ENCODE assay signal across 14 cellular contexts in the genomic region with DNA sequence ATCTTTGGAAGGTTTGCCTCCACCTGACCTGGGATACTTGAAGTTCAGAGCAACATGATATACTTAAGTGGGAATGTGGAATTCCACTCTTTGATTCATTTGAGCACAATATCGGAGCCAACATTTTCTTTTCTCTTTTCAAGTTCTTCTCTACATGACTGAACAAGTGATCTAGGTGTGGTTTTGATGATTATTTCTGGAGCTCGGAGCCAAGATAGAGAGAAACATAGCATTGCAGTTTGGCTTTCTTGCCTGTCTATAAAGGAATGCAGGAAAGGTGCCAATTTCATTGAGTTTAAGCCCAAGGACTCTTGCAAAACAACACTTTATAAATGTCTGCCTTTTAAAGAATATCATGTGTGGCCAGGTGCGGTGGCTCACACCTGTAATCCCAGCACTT.
DNase-seq lines count a peak whose midpoint lies in the region; ATAC-seq, FAIRE-seq and TF ChIP-seq lines count a peak whose summit lies in the region.
"Had no signal": no experiment of that assay in that cellular context is flagged by ENCODE, and none has a peak within 500 bp of the region (broad histone marks: within the 10 kb centered on the region; RNA-seq: fewer than 3 reads in every experiment).

No MANE protein-coding gene starts in this region.

- H3K4me1 ChIP-seq in astrocyte (ENCODE audit: insufficient read depth, low read length), result no peaks in the 10 kb centered on the region
- H3K4me1 ChIP-seq in keratinocyte (ENCODE audit: control insufficient read depth, extremely low read depth, insufficient read depth, low read length), result peaks cover 18% of the 10 kb centered on the region
- no peaks in the 10 kb centered on the region for H3K4me1 ChIP-seq in mesendoderm (ENCODE audit: control insufficient read depth, low read depth, low read length)
- no peaks in the 10 kb centered on the region for H3K4me1 ChIP-seq in tibial artery

- no CpG with 5 or more reads among the region's 3 CpGs for whole genome bisulfite sequencing in mesendoderm (ENCODE audit: extremely low coverage, insufficient coverage, low lambda C conversion rate)

- H2BK15ac ChIP-seq in mesendoderm (replicated peaks; ENCODE audit: low read depth), result no peak overlapping the region

- H3K27me3 Mint-ChIP-seq in astrocyte (ENCODE audit: low read depth, unreplicated experiment), result no peaks in the 10 kb centered on the region
- peaks cover 0 to 3% of the 10 kb centered on the region in 2 donors for H3K27me3 Mint-ChIP-seq in natural killer cell treated with Interleukin-12 subunit alpha and Interleukin-12 subunit beta and Interleukin-15 and Interleukin-18, amount 100 ng/mL, for 72 hours

- H4K8ac ChIP-seq in mesendoderm (ENCODE audit: low read depth, low read length), result no peak overlapping the region

- H2AFZ ChIP-seq in astrocyte (ENCODE audit: low read depth, low read length), result no peak overlapping the region
- peak overlapping the region; percentile 30 for H2AFZ ChIP-seq in keratinocyte (ENCODE audit: control insufficient read depth, low read length)

- DNase-seq in astrocyte (ENCODE audit: low read depth), result peak; percentile 60
- peak; percentile 9 for DNase-seq in epithelial cell of proximal tubule (ENCODE audit: low read depth)
- DNase-seq in keratinocyte (ENCODE audit: low read depth, low spot score), result peak; percentile 40
- DNase-seq in natural killer cell treated with Interleukin-12 subunit alpha and Interleukin-12 subunit beta and Interleukin-15 and Interleukin-18, amount 100 ng/mL, for 72 hours (ENCODE audit: low spot score), result no peak
- DNase-seq in mesendoderm, result no peak
- DNase-seq in MG63, result no peak
- no peak for DNase-seq in tibial artery
- DNase-seq: MM.1S, NCI-H1092 treated with DMSO at 0.1 percent for 48 hours, NCI-H2107, NCI-H82 had no signal

- H3K36me3 Mint-ChIP-seq in astrocyte (ENCODE audit: low read depth, unreplicated experiment), result no peaks in the 10 kb centered on the region
- no peaks in the 10 kb centered on the region for H3K36me3 Mint-ChIP-seq in natural killer cell treated with Interleukin-12 subunit alpha and Interleukin-12 subunit beta and Interleukin-15 and Interleukin-18, amount 100 ng/mL, for 72 hours

- no peak overlapping the region for H3K4me3 Mint-ChIP-seq in astrocyte (ENCODE audit: unreplicated experiment)
- no peak overlapping the region for H3K4me3 Mint-ChIP-seq in natural killer cell treated with Interleukin-12 subunit alpha and Interleukin-12 subunit beta and Interleukin-15 and Interleukin-18, amount 100 ng/mL, for 72 hours

- intact Hi-C loops in tibial artery (cut with DNase I; ENCODE audit: low total_unique reads), result no loop called here

- H3K9me1 ChIP-seq in keratinocyte (ENCODE audit: control insufficient read depth, extremely low read depth, insufficient read depth, low read length), result no peaks in the 10 kb centered on the region

- no peaks in the 10 kb centered on the region for H3K36me3 ChIP-seq in astrocyte (ENCODE audit: insufficient read depth, low read length)
- H3K36me3 ChIP-seq in keratinocyte (ENCODE audit: control insufficient read depth in 2 of 2, extremely low read depth in 1 of 2, insufficient read depth in 2 of 2, low read length in 2 of 2), result no peaks in the 10 kb centered on the region
- no peaks in the 10 kb centered on the region for H3K36me3 ChIP-seq in mesendoderm (ENCODE audit: control insufficient read depth, insufficient read depth, low read length)
- no peaks in the 10 kb centered on the region for H3K36me3 ChIP-seq in MG63
- H3K36me3 ChIP-seq in tibial artery, result no peaks in the 10 kb centered on the region

- H3K9me3 Mint-ChIP-seq in astrocyte (ENCODE audit: unreplicated experiment), result no peaks in the 10 kb centered on the region
- H3K9me3 Mint-ChIP-seq in natural killer cell treated with Interleukin-12 subunit alpha and Interleukin-12 subunit beta and Interleukin-15 and Interleukin-18, amount 100 ng/mL, for 72 hours, result no peaks in the 10 kb centered on the region

- H2BK5ac ChIP-seq in mesendoderm (ENCODE audit: low read length), result no peak overlapping the region

- TF ChIP-seq EP300 in Ishikawa (IDR thresholded peaks at IDR 0.05; ENCODE audit: borderline replicate concordance), result peak; percentile 68; the same call in 1 of the 2 replicates

- FAIRE-seq in astrocyte (lab: Jason Lieb, UNC) (no peak), keratinocyte (lab: Jason Lieb, UNC) (peak; percentile 93)

- no peak overlapping the region for H3K4ac ChIP-seq in mesendoderm (ENCODE audit: low read depth, low read length)

- TF ChIP-seq RAD21 in Ishikawa (IDR thresholded peaks at IDR 0.05; ENCODE audit: low read depth), result 0 out of 2 replicates have a peak, but pooled peaks have one; percentile 14

- dilution Hi-C loops in keratinocyte (cut with MboI; ENCODE audit: extremely low pct_ligation_motif_present, low sequenced_read_pairs), result no loop called here

- H3K56ac ChIP-seq in mesendoderm (ENCODE audit: low read length), result no peak overlapping the region

- no peaks in the 10 kb centered on the region for H3K79me2 ChIP-seq in astrocyte (ENCODE audit: insufficient read depth, low read length)
- H3K79me2 ChIP-seq in keratinocyte (ENCODE audit: control insufficient read depth, insufficient read depth, low read length), result no peaks in the 10 kb centered on the region
- no peaks in the 10 kb centered on the region for H3K79me2 ChIP-seq in mesendoderm (ENCODE audit: control insufficient read depth, insufficient read depth, low read length)

- H3K9me3 ChIP-seq in astrocyte (ENCODE audit: insufficient read depth, low read depth, low read length) (no peaks in the 10 kb centered on the region), keratinocyte (ENCODE audit: control insufficient read depth, low read depth, low read length) (no peaks in the 10 kb centered on the region), MG63 (no peaks in the 10 kb centered on the region), tibial artery (no peaks in the 10 kb centered on the region)

- no peak overlapping the region for H2AK5ac ChIP-seq in mesendoderm (ENCODE audit: low read length)

- no peaks in the 10 kb centered on the region for H3K27me3 ChIP-seq in astrocyte (ENCODE audit: insufficient read depth, low read length)
- H3K27me3 ChIP-seq in keratinocyte (ENCODE audit: control insufficient read depth, extremely low read depth, insufficient read depth, low read length), result no peaks in the 10 kb centered on the region
- no peaks in the 10 kb centered on the region for H3K27me3 ChIP-seq in mesendoderm (ENCODE audit: insufficient read depth, low read length, poor library complexity)
- H3K27me3 ChIP-seq in MG63, result no peaks in the 10 kb centered on the region
- no peaks in the 10 kb centered on the region for H3K27me3 ChIP-seq in tibial artery

- H3K23ac ChIP-seq in mesendoderm (ENCODE audit: low read length), result no peak overlapping the region

- H3K27ac Mint-ChIP-seq in astrocyte (ENCODE audit: unreplicated experiment), result no peak overlapping the region
- H3K27ac Mint-ChIP-seq in natural killer cell treated with Interleukin-12 subunit alpha and Interleukin-12 subunit beta and Interleukin-15 and Interleukin-18, amount 100 ng/mL, for 72 hours, result no peak overlapping the region

- no peak overlapping the region for H3K27ac ChIP-seq in astrocyte (ENCODE audit: low read depth, low read length)
- H3K27ac ChIP-seq in keratinocyte (ENCODE audit: control insufficient read depth, insufficient read depth, low read length), result peak overlapping the region; percentile 28
- no peak overlapping the region for H3K27ac ChIP-seq in mesendoderm (ENCODE audit: low read depth, low read length)
- no peak overlapping the region for H3K27ac ChIP-seq in tibial artery
- H3K27ac ChIP-seq: C4-2B, KMS-11 had no signal

- H4K20me1 ChIP-seq in astrocyte (ENCODE audit: insufficient read depth, low read length) (no peaks in the 10 kb centered on the region), keratinocyte (ENCODE audit: control insufficient read depth, extremely low read depth, insufficient read depth, low read length) (no peaks in the 10 kb centered on the region)

- H3K79me1 ChIP-seq in mesendoderm (ENCODE audit: low read length), result no peaks in the 10 kb centered on the region

- ATAC-seq in natural killer cell treated with Interleukin-12 subunit alpha and Interleukin-12 subunit beta and Interleukin-15 and Interleukin-18, amount 100 ng/mL, for 72 hours, result no peak

- H3K9ac ChIP-seq in astrocyte (ENCODE audit: low read length) (no peak overlapping the region), keratinocyte (ENCODE audit: control insufficient read depth, extremely low read depth, insufficient read depth, low read length) (no peak overlapping the region), mesendoderm (ENCODE audit: low read length) (no peak overlapping the region)
- H3K9ac ChIP-seq: KMS-11 had no signal

- H2BK120ac ChIP-seq in mesendoderm (ENCODE audit: low read depth, low read length), result no peak overlapping the region

- H3K4me1 Mint-ChIP-seq in astrocyte (ENCODE audit: low read depth, unreplicated experiment), result no peaks in the 10 kb centered on the region
- no peaks in the 10 kb centered on the region for H3K4me1 Mint-ChIP-seq in natural killer cell treated with Interleukin-12 subunit alpha and Interleukin-12 subunit beta and Interleukin-15 and Interleukin-18, amount 100 ng/mL, for 72 hours (ENCODE audit: low read depth in 2 of 2)

- H3K4me3 ChIP-seq in astrocyte (ENCODE audit: insufficient read depth, low read depth, low read length) (no peak overlapping the region), epithelial cell of proximal tubule (ENCODE audit: low read depth, low read length) (no peak overlapping the region), keratinocyte (ENCODE audit: control insufficient read depth in 2 of 3, extremely low read depth in 1 of 3, insufficient read depth in 2 of 3, low read depth in 1 of 3, low read length in 3 of 3) (no peak overlapping the region), mesendoderm (ENCODE audit: low read length) (no peak overlapping the region), MG63 (no peak overlapping the region), tibial artery (no peak overlapping the region)

- H3K4me2 ChIP-seq in astrocyte (ENCODE audit: low read length) (no peak overlapping the region), keratinocyte (ENCODE audit: control insufficient read depth, extremely low read depth, insufficient read depth, low read depth, low read length) (peak overlapping the region; percentile 39), mesendoderm (ENCODE audit: low read length) (no peak overlapping the region)
- H3K4me2 ChIP-seq: KMS-11 had no signal

- H3K18ac ChIP-seq in mesendoderm (ENCODE audit: low read length), result no peak overlapping the region

- H4K5ac ChIP-seq in mesendoderm (ENCODE audit: low read length), result no peak overlapping the region

- TF ChIP-seq CTCF in astrocyte (IDR thresholded peaks at IDR 0.05; ENCODE audit: insufficient read depth, low read depth, low read length) (no peak), epithelial cell of proximal tubule (conservative IDR thresholded peaks at IDR 0.05; ENCODE audit: low read depth, low read length) (no peak), keratinocyte (optimal IDR thresholded peaks at IDR 0.05 in 1 of 3, IDR thresholded peaks at IDR 0.05 in 1 of 3, conservative IDR thresholded peaks at IDR 0.05 in 1 of 3; ENCODE audit: extremely low read depth in 1 of 3, insufficient read depth in 2 of 3, low read length in 3 of 3) (no peak), tibial artery (IDR thresholded peaks at IDR 0.05) (no peak)

TF ChIP-seq in Ishikawa, 13 proteins besides CTCF, POLR2A, EP300 and RAD21 (continues in another document):
- TF ChIP-seq NFIC (IDR thresholded peaks at IDR 0.05), result peak; percentile 93

Comparison
In these comparisons a context has a peak if more than half of its experiments do, and no peak if none do; other contexts are left out.
1. DNase-seq: peak in astrocyte (single experiment), epithelial cell of proximal tubule (single experiment) and keratinocyte (single experiment); none in natural killer cell treated with Interleukin-12 subunit alpha and Interleukin-12 subunit beta and Interleukin-15 and Interleukin-18, amount 100 ng/mL, for 72 hours (single experiment), mesendoderm (single experiment), MG63 (single experiment) and tibial artery (0 of 2).